In genomic region chr2:231800493-231801091, GRCh38 we compare ENCODE assay signal across 1 cellular context.
TF ChIP-seq lines count a peak whose summit lies in the region.

No MANE protein-coding gene starts in this region.

TF ChIP-seq in GM23338, 12 proteins besides CTCF, POLR2A, EP300 and RAD21 (continued from another document):
- no peak for TF ChIP-seq ZNF462 (CRISPR knock-in tag; IDR thresholded peaks at IDR 0.05)
- TF ChIP-seq STAT1 (IDR thresholded peaks at IDR 0.05; ENCODE audit: unreplicated experiment), result no peak
TF ChIP-seq in GM23338: peak in this region for 0.
